ENCODE assay signal across 9 cellular contexts in the genomic region with DNA sequence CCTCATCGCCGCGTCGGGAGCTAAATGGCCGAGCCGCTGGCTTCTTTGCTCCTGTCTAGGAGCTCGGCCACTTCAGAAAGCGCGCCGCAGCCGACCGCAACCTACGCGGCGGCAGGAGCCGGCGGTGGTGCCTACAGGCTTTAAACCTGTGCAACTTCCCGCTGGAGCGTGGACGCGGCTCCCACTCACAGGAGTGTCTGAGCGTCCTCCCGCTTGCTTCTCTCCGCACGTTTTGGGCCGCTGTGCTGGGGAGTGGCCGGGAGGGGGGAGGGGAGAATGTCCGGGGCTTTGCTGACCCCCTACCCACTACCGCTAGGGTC. TPM values are rescaled to one million over a fixed set of nuclear protein-coding genes. Genes with fewer than 3 reads are reported as not detected.
DNase-seq lines count a peak whose midpoint lies in the region; FAIRE-seq and TF ChIP-seq lines count a peak whose summit lies in the region.
"Had no signal": no experiment of that assay in that cellular context is flagged by ENCODE, and none has a peak within 500 bp of the region (broad histone marks: within the 10 kb centered on the region; RNA-seq: fewer than 3 reads in every experiment).

No MANE protein-coding gene starts in this region.

- 0 to 1% methylated on average over 25 to 29 of the region's 29 CpGs for WGBS in ectodermal cell, 2 experiments
- WGBS in small intestine, 3 donors = 4 to 53% (median 10%) methylated on average over 23 to 29 of the region's 29 CpGs

- H3K4me3 ChIP-seq in ectodermal cell (ENCODE audit: insufficient read depth, low read depth, low read length) (peak overlapping the region; percentile 55), muscle layer of duodenum (ENCODE audit: low read depth in 1 of 2, low read length in 2 of 2) (peak overlapping the region; percentile 30 to 61), vagina (peak overlapping the region; percentile 41 to 52), small intestine (ENCODE audit: low read depth in 1 of 2, low read length in 2 of 2) (no peak overlapping the region)

- H3K27ac ChIP-seq in ectodermal cell (ENCODE audit: insufficient read depth, low read depth, low read length, poor library complexity, severe bottlenecking) (no peak overlapping the region), muscle layer of duodenum (ENCODE audit: low read length) (no peak overlapping the region), vagina (peak overlapping the region; percentile 57), small intestine (ENCODE audit: low read depth in 1 of 2, low read length in 1 of 2) (no peak overlapping the region)

- H3K9me3 ChIP-seq in ectodermal cell (ENCODE audit: control insufficient read depth, low read length) (no peaks in the 10 kb centered on the region), muscle layer of duodenum (ENCODE audit: control insufficient read depth in 1 of 2, low read length in 2 of 2) (no peaks in the 10 kb centered on the region), vagina (no peaks in the 10 kb centered on the region), small intestine (ENCODE audit: control insufficient read depth, low read depth) (no peaks in the 10 kb centered on the region)

- H3K4me1 ChIP-seq in ectodermal cell (ENCODE audit: control insufficient read depth, insufficient read depth, low read length) = peaks cover 3% of the 10 kb centered on the region
- peaks cover 0 to 4% of the 10 kb centered on the region in 2 donors for H3K4me1 ChIP-seq in muscle layer of duodenum (ENCODE audit: control insufficient read depth in 1 of 2, insufficient read depth in 2 of 2, low read length in 2 of 2)
- no peaks in the 10 kb centered on the region for H3K4me1 ChIP-seq in vagina
- H3K4me1 ChIP-seq in small intestine (ENCODE audit: control insufficient read depth in 2 of 2, insufficient read depth in 1 of 2, low read depth in 1 of 2, low read length in 1 of 2) = no peaks in the 10 kb centered on the region

- H3K27me3 ChIP-seq in ectodermal cell (ENCODE audit: control insufficient read depth, insufficient read depth, low read length, poor library complexity, severe bottlenecking) (no peaks in the 10 kb centered on the region), muscle layer of duodenum (ENCODE audit: low read depth, low read length) (no peaks in the 10 kb centered on the region), vagina (no peaks in the 10 kb centered on the region), small intestine (ENCODE audit: control insufficient read depth in 2 of 2, insufficient read depth in 2 of 2, low read length in 2 of 2) (peaks cover 3 to 6% of the 10 kb centered on the region in 2 donors)

- intact Hi-C loops in vagina (cut with DNase I) = no loop called here

- H3K36me3 ChIP-seq in ectodermal cell (ENCODE audit: control insufficient read depth, insufficient read depth, low read length) (no peaks in the 10 kb centered on the region), muscle layer of duodenum (ENCODE audit: control insufficient read depth in 1 of 2, insufficient read depth in 2 of 2, low read length in 2 of 2) (no peaks in the 10 kb centered on the region), vagina (no peaks in the 10 kb centered on the region), small intestine (ENCODE audit: control insufficient read depth in 2 of 2, insufficient read depth in 2 of 2, low read length in 2 of 2) (no peaks in the 10 kb centered on the region)

- TF ChIP-seq POLR2A in vagina (IDR thresholded peaks at IDR 0.05) = no peak

- TF ChIP-seq CTCF in vagina (IDR thresholded peaks at IDR 0.05) = no peak

- FAIRE-seq in small intestine (lab: Jason Lieb, UNC) = no peak
- FAIRE-seq: islet of Langerhans had no signal

- peak; percentile 1 for DNase-seq in stimulated activated CD4-positive, alpha-beta T cell treated with anti-CD3 and anti-CD28 coated beads, Interleukin-12 subunit alpha, Interleukin-12 subunit beta, amount 100 ng/mL, for 4 hours
- no peak for DNase-seq in stimulated activated CD4-positive, alpha-beta T cell treated with anti-CD3 and anti-CD28 coated beads, Interleukin-4, amount 100 ng/mL, for 4 hours
- DNase-seq in vagina (ENCODE audit: extremely low spot score in 2 of 2) = no peak
- no peak for DNase-seq in 8988T
- DNase-seq in activated CD4-positive, alpha-beta T cell treated with anti-CD3 and anti-CD28 coated beads for 48 hours = no peak
- no peak for DNase-seq in small intestine

RNA-seq across cellular contexts. Expression of gene NHSL2, which starts 1.0 kb away (rescaled TPM):
- 5.3 TPM for polyA plus RNA-seq in ectodermal cell (2013, experiment 1 of 4)
- 5.7 TPM for polyA plus RNA-seq in ectodermal cell (2013, experiment 2 of 4)
- polyA plus RNA-seq in ectodermal cell (2013, experiment 3 of 4) = 4.4 TPM
- 5.1 TPM for polyA plus RNA-seq in ectodermal cell (2013, experiment 4 of 4)
- 12.3 TPM for total RNA-seq in vagina
- polyA plus RNA-seq in small intestine = 1 to 10 TPM in 1 of 3 donors, under 1 TPM in 1, not detected in 1; under 0.01 to 2.9 TPM

Comparison
In these comparisons a context has a peak if more than half of its experiments do, and no peak if none do; other contexts are left out.
1. H3K4me3 ChIP-seq: peak in ectodermal cell (single experiment), muscle layer of duodenum (2 of 2) and vagina (2 of 2); none in small intestine (0 of 2).